In genomic region chr16:22436823-22437652, GRCh38 we compare ENCODE assay signal across 8 cellular contexts.
DNase-seq lines count a peak whose midpoint lies in the region; ATAC-seq lines count a peak whose summit lies in the region.
"Not testable (repeated sequence)": the region's sequence is repeated elsewhere in the genome, so short reads cannot be mapped to it uniquely, and the experiment has no call there.

No MANE protein-coding gene starts in this region.

- peak overlapping the region; percentile 88 to 96 (median 93) for H3K4me3 Mint-ChIP-seq in CD4-positive, alpha-beta memory T cell
- peak overlapping the region; percentile 88 to 96 for H3K4me3 Mint-ChIP-seq in effector memory CD8-positive, alpha-beta T cell

- H3K4me3 ChIP-seq in CD4-positive, alpha-beta memory T cell (ENCODE audit: low read length in 2 of 2) = peak overlapping the region in 1 of 2 donors; percentile 60

- not testable (repeated sequence) for H3K9me3 Mint-ChIP-seq in CD4-positive, alpha-beta memory T cell; effector memory CD8-positive, alpha-beta T cell

- peak overlapping the region; percentile 81 to 96 (median 89) for H3K27ac Mint-ChIP-seq in CD4-positive, alpha-beta memory T cell
- H3K27ac Mint-ChIP-seq in effector memory CD8-positive, alpha-beta T cell = peak overlapping the region; percentile 93 to 94

- H3K36me3 ChIP-seq in CD4-positive, alpha-beta memory T cell (ENCODE audit: insufficient read depth, low read length) = not testable (repeated sequence)

- H3K27ac ChIP-seq in CD4-positive, alpha-beta memory T cell (ENCODE audit: low read depth, low read length) = peak overlapping the region; percentile 73

- ATAC-seq in GM19463 (IDR thresholded peaks at IDR 0.05; ENCODE audit: unreplicated experiment) = peak; percentile 80
- ATAC-seq in effector memory CD8-positive, alpha-beta T cell (replicated peaks) = peak; percentile 82

- POLR2A ChIA-PET in CD4-positive, alpha-beta memory T cell (lab: Charles Lee; ENCODE audit: partially characterized antibody) = interaction anchor here (0.6 to 1.5 kb wide), 7 partner anchors 62 to 108 kb away, joined by 3 to 13 read pairs (median 3); no protein-coding TSS in a partner anchor

- not testable (repeated sequence) for H3K9me3 ChIP-seq in CD4-positive, alpha-beta memory T cell (ENCODE audit: control insufficient read depth in 1 of 2, low read length in 2 of 2)

- not testable (repeated sequence) for H3K4me1 Mint-ChIP-seq in CD4-positive, alpha-beta memory T cell; effector memory CD8-positive, alpha-beta T cell (ENCODE audit: low read depth in 2 of 2)

- not testable (repeated sequence) for H3K27me3 Mint-ChIP-seq in CD4-positive, alpha-beta memory T cell; effector memory CD8-positive, alpha-beta T cell

- not testable (repeated sequence) for H3K36me3 Mint-ChIP-seq in CD4-positive, alpha-beta memory T cell; effector memory CD8-positive, alpha-beta T cell (ENCODE audit: insufficient read depth)

- not testable (repeated sequence) for H3K27me3 ChIP-seq in CD4-positive, alpha-beta memory T cell (ENCODE audit: insufficient read depth, low read length)

- peak; percentile 62 to 72 (median 67) for DNase-seq in CD4-positive, alpha-beta memory T cell
- DNase-seq in HK-2 (ENCODE audit: unreplicated experiment) = peak; percentile 63
- peak; percentile 56 for DNase-seq in NOMO-1 treated with dmso at 0.1 percent for 144 hours (lab: John Stamatoyannopoulos, UW; ENCODE audit: unreplicated experiment)
- peak; percentile 18 for DNase-seq in activated CD8-positive, alpha-beta memory T cell treated with anti-CD3 and anti-CD28 coated beads, Interleukin-2, amount 50 U/mL, for 1 hour (ENCODE audit: extremely low read depth)
- peak; percentile 47 to 50 (median 49) for DNase-seq in effector memory CD8-positive, alpha-beta T cell
- peak; percentile 71 to 72 for DNase-seq in lung microvascular endothelial cell (ENCODE audit: low read depth in 2 of 2)
- DNase-seq in stimulated activated CD4-positive, alpha-beta T cell treated with anti-CD3 and anti-CD28 coated beads, Interleukin-4, amount 100 ng/mL, for 48 hours (ENCODE audit: low read depth in 2 of 2) = peak; percentile 62 to 69

- not testable (repeated sequence) for H3K4me1 ChIP-seq in CD4-positive, alpha-beta memory T cell (ENCODE audit: insufficient read depth, low read length)

- intact Hi-C loops in CD4-positive, alpha-beta memory T cell (cut with micrococcal nuclease) = not testable (repeated sequence)

- CTCF ChIA-PET in CD4-positive, alpha-beta memory T cell (lab: Charles Lee; ENCODE audit: partially characterized antibody) = not testable (repeated sequence)

Comparison
In these comparisons a context has a peak if more than half of its experiments do, and no peak if none do; other contexts are left out.
1. DNase-seq: peak in every context shown above with its lines; median percentile 72 in lung microvascular endothelial cell; 67 in CD4-positive, alpha-beta memory T cell; 66 in stimulated activated CD4-positive, alpha-beta T cell treated with anti-CD3 and anti-CD28 coated beads, Interleukin-4, amount 100 ng/mL, for 48 hours; 63 in HK-2; 56 in NOMO-1 treated with dmso at 0.1 percent for 144 hours; 49 in effector memory CD8-positive, alpha-beta T cell; 18 in activated CD8-positive, alpha-beta memory T cell treated with anti-CD3 and anti-CD28 coated beads, Interleukin-2, amount 50 U/mL, for 1 hour.